Comparison of ENCODE assay signal across 12 cellular contexts in genomic region chr7:106610996-106611886, GRCh38. TPM values are rescaled to one million over a fixed set of nuclear protein-coding genes. Genes with fewer than 3 reads are reported as not detected.
DNase-seq lines count a peak whose midpoint lies in the region; ATAC-seq and TF ChIP-seq lines count a peak whose summit lies in the region.
"Had no signal": no experiment of that assay in that cellular context is flagged by ENCODE, and none has a peak within 500 bp of the region (broad histone marks: within the 10 kb centered on the region; RNA-seq: fewer than 3 reads in every experiment).

No MANE protein-coding gene starts in this region.

- H2BK5ac ChIP-seq in mesenchymal stem cell (ENCODE audit: low read depth, low read length, poor library complexity, severe bottlenecking), result no peak overlapping the region

- H4K91ac ChIP-seq in mesenchymal stem cell (ENCODE audit: low read length), result no peak overlapping the region

- H3K4me2 ChIP-seq in mammary epithelial cell (ENCODE audit: insufficient read depth, low read depth, low read length) (peak overlapping the region; percentile 28), mesenchymal stem cell (ENCODE audit: low read length, poor library complexity, severe bottlenecking) (no peak overlapping the region)

- no peak overlapping the region for H3K18ac ChIP-seq in mesenchymal stem cell (ENCODE audit: low read depth in 1 of 2, low read length in 2 of 2)

- dilution Hi-C loops in mammary epithelial cell (cut with HindIII; ENCODE audit: low sequenced_read_pairs), result no loop called here

- no peak for ATAC-seq in HG03159 (IDR thresholded peaks at IDR 0.05; ENCODE audit: unreplicated experiment)
- ATAC-seq in T-cell (replicated peaks in 1 of 4), result no peak

- H3K4me1 Mint-ChIP-seq in Calu3 (ENCODE audit: low read depth, unreplicated experiment) (peaks cover 17% of the 10 kb centered on the region), T-cell (no peaks in the 10 kb centered on the region)
- no peaks in the 10 kb centered on the region for H3K4me1 Mint-ChIP-seq in activated naive CD4-positive, alpha-beta T cell treated with anti-CD3 and anti-CD28 coated beads, Interleukin-2, amount 10 ng/mL, durations not matched to agents 7 days and 5 days
- H3K4me1 Mint-ChIP-seq: B cell had no signal

- no peaks in the 10 kb centered on the region for H3K36me3 Mint-ChIP-seq in Calu3 (ENCODE audit: insufficient read depth, unreplicated experiment)
- H3K36me3 Mint-ChIP-seq in activated naive CD4-positive, alpha-beta T cell treated with anti-CD3 and anti-CD28 coated beads, Interleukin-2, amount 10 ng/mL, durations not matched to agents 7 days and 5 days, result no peaks in the 10 kb centered on the region
- H3K36me3 Mint-ChIP-seq in T-cell, result no peaks in the 10 kb centered on the region

- in situ Hi-C loops in mammary epithelial cell (cut with MboI; ENCODE audit: low sequenced_read_pairs in 2 of 2), result no loop called here

- H3K9me3 ChIP-seq in mammary epithelial cell (replicated peaks; ENCODE audit: insufficient read depth, low read length) (no peaks in the 10 kb centered on the region), mesenchymal stem cell (ENCODE audit: control insufficient read depth, low read length) (peaks cover 6% of the 10 kb centered on the region)
- H3K9me3 ChIP-seq: pancreas had no signal

- CTCF ChIA-PET in Calu3 (lab: Charles Lee), result interaction anchor here (0.7 to 1.8 kb wide), 11 partner anchors 13 to 434 kb away, joined by 3 to 13 read pairs (median 4); partner anchors contain the start of gene CCDC71L
- CTCF ChIA-PET in mammary epithelial cell (lab: Charles Lee; ENCODE audit: low non-redundant PET), result no interaction called here
- CTCF ChIA-PET in activated naive CD4-positive, alpha-beta T cell treated with anti-CD3 and anti-CD28 coated beads, Interleukin-2, amount 10 ng/mL, durations not matched to agents 7 days and 5 days (lab: Charles Lee), result no interaction called here
- CTCF ChIA-PET in T-cell (lab: Charles Lee), result interaction anchor here in 1 of 2 donors (0.5 kb wide), 1 partner anchor 21 kb away, joined by 3 read pairs; no protein-coding TSS in a partner anchor

- peak overlapping the region; percentile 70 for H3K27ac ChIP-seq in mammary epithelial cell (ENCODE audit: insufficient read depth, low read depth, low read length)
- no peak overlapping the region for H3K27ac ChIP-seq in mesenchymal stem cell (ENCODE audit: low read length, poor library complexity, severe bottlenecking)

- H2AFZ ChIP-seq in mammary epithelial cell (ENCODE audit: low read depth, low read length) (peak overlapping the region; percentile 83), mesenchymal stem cell (ENCODE audit: low read depth, low read length) (no peak overlapping the region)

- H3K9me3 Mint-ChIP-seq in Calu3 (ENCODE audit: low read depth, unreplicated experiment), result no peaks in the 10 kb centered on the region
- no peaks in the 10 kb centered on the region for H3K9me3 Mint-ChIP-seq in activated naive CD4-positive, alpha-beta T cell treated with anti-CD3 and anti-CD28 coated beads, Interleukin-2, amount 10 ng/mL, durations not matched to agents 7 days and 5 days
- peaks cover 0 to 14% (median 12%) of the 10 kb centered on the region in 3 donors for H3K9me3 Mint-ChIP-seq in T-cell

- WGBS in mammary epithelial cell (ENCODE audit: low coverage, missing lambda C conversion rate), result 19% methylated on average over 6 of the region's 6 CpGs
- over 99% methylated on average over 6 of the region's 6 CpGs for WGBS in mesenchymal stem cell

- TF ChIP-seq CTCF in Calu3 (IDR thresholded peaks at IDR 0.05; ENCODE audit: unreplicated experiment) (no peak), mammary epithelial cell (conservative IDR thresholded peaks at IDR 0.05 in 1 of 2, IDR thresholded peaks at IDR 0.05 in 1 of 2; ENCODE audit: extremely low read depth in 1 of 2, insufficient read depth in 1 of 2, low read depth in 1 of 2, low read length in 2 of 2) (no peak)

- H2BK15ac ChIP-seq in mesenchymal stem cell (ENCODE audit: low read depth, poor library complexity, severe bottlenecking), result no peak overlapping the region

- H3K23ac ChIP-seq in mesenchymal stem cell (ENCODE audit: low read length in 2 of 2), result no peak overlapping the region

- H3K27ac Mint-ChIP-seq in Calu3 (ENCODE audit: unreplicated experiment) (peak overlapping the region; percentile 94), T-cell (no peak overlapping the region)
- no peak overlapping the region for H3K27ac Mint-ChIP-seq in activated naive CD4-positive, alpha-beta T cell treated with anti-CD3 and anti-CD28 coated beads, Interleukin-2, amount 10 ng/mL, durations not matched to agents 7 days and 5 days
- H3K27ac Mint-ChIP-seq: B cell had no signal

- H2AK5ac ChIP-seq in mesenchymal stem cell (ENCODE audit: low read length, severe bottlenecking), result no peak overlapping the region

- no peaks in the 10 kb centered on the region for H4K20me1 ChIP-seq in mammary epithelial cell (ENCODE audit: insufficient read depth, low read length)

- H3K4me3 ChIP-seq in mammary epithelial cell (replicated peaks in 1 of 3; ENCODE audit: insufficient read depth in 1 of 3, low read depth in 2 of 3, low read length in 3 of 3) (no peak overlapping the region), mesenchymal stem cell (ENCODE audit: insufficient read depth in 1 of 2, low read depth in 1 of 2, low read length in 2 of 2) (no peak overlapping the region)
- H3K4me3 ChIP-seq: pancreas had no signal

- H3K27me3 ChIP-seq in mammary epithelial cell (ENCODE audit: insufficient read depth, low read length), result no peaks in the 10 kb centered on the region
- H3K27me3 ChIP-seq in mesenchymal stem cell (ENCODE audit: control insufficient read depth in 1 of 2, insufficient read depth in 1 of 2, low read length in 2 of 2), result no peaks in the 10 kb centered on the region
- H3K27me3 ChIP-seq: pancreas had no signal

- H3K36me3 ChIP-seq in mammary epithelial cell (ENCODE audit: insufficient read depth, low read length), result no peaks in the 10 kb centered on the region
- H3K36me3 ChIP-seq in mesenchymal stem cell (ENCODE audit: control insufficient read depth in 1 of 2, insufficient read depth in 2 of 2, low read depth in 1 of 2, low read length in 2 of 2), result no peaks in the 10 kb centered on the region
- H3K36me3 ChIP-seq: pancreas had no signal

- no peak overlapping the region for H2BK120ac ChIP-seq in mesenchymal stem cell (ENCODE audit: low read depth, low read length)

- H2BK12ac ChIP-seq in mesenchymal stem cell (ENCODE audit: low read length in 2 of 2), result no peak overlapping the region

- H3K9ac ChIP-seq in mammary epithelial cell (ENCODE audit: insufficient read depth, low read length), result no peak overlapping the region
- H3K9ac ChIP-seq in mesenchymal stem cell (ENCODE audit: low read length), result peak overlapping the region; percentile 64

- no peaks in the 10 kb centered on the region for H3K79me1 ChIP-seq in mesenchymal stem cell (replicated peaks; ENCODE audit: low read length, poor library complexity, severe bottlenecking)

- H3K27me3 Mint-ChIP-seq in Calu3 (ENCODE audit: unreplicated experiment), result no peaks in the 10 kb centered on the region
- H3K27me3 Mint-ChIP-seq in activated naive CD4-positive, alpha-beta T cell treated with anti-CD3 and anti-CD28 coated beads, Interleukin-2, amount 10 ng/mL, durations not matched to agents 7 days and 5 days, result peaks cover 1% of the 10 kb centered on the region
- peaks cover 0 to 3% of the 10 kb centered on the region in 2 donors for H3K27me3 Mint-ChIP-seq in T-cell

- BruUV-seq in Calu3 (replicated peaks; lab: Mats Ljungman, UMichigan), result no TSS peak
- no TSS peak for BruUV-seq in mammary epithelial cell (replicated peaks; lab: Mats Ljungman, UMichigan)

- no peak overlapping the region for H3K4ac ChIP-seq in mesenchymal stem cell (ENCODE audit: low read depth in 1 of 2, low read length in 2 of 2)

- H3K79me2 ChIP-seq in mammary epithelial cell (ENCODE audit: insufficient read depth, low read length), result no peaks in the 10 kb centered on the region

- H3K4me1 ChIP-seq in mammary epithelial cell (ENCODE audit: insufficient read depth, low read length) (peaks cover 41% of the 10 kb centered on the region), mesenchymal stem cell (ENCODE audit: control insufficient read depth, insufficient read depth, low read depth, low read length) (no peaks in the 10 kb centered on the region)

- POLR2A ChIA-PET in T-cell (lab: Charles Lee), result no interaction called here

- H3K14ac ChIP-seq in mesenchymal stem cell (ENCODE audit: low read length in 2 of 2), result no peak overlapping the region

- H4K8ac ChIP-seq in mesenchymal stem cell (ENCODE audit: low read length), result no peak overlapping the region

- DNase-seq in Calu3 (peak; percentile 47), NCI-H1417 treated with DMSO at 0.1 percent for 48 hours (lab: John Stamatoyannopoulos, UW) (peak; percentile 61), mammary epithelial cell (peak; percentile 44), mesenchymal stem cell (no peak), T-cell (no peak), medulla oblongata (ENCODE audit: extremely low spot score) (no peak)
- no peak for DNase-seq in activated naive CD4-positive, alpha-beta T cell treated with anti-CD3 and anti-CD28 coated beads, Interleukin-2, amount 10 ng/mL, durations not matched to agents 7 days and 5 days
- DNase-seq: dermis blood vessel endothelial cell, left colon, pancreas had no signal

- H3K4me3 Mint-ChIP-seq in Calu3 (ENCODE audit: low read depth, unreplicated experiment) (peak overlapping the region; percentile 42), T-cell (no peak overlapping the region)
- no peak overlapping the region for H3K4me3 Mint-ChIP-seq in activated naive CD4-positive, alpha-beta T cell treated with anti-CD3 and anti-CD28 coated beads, Interleukin-2, amount 10 ng/mL, durations not matched to agents 7 days and 5 days
- H3K4me3 Mint-ChIP-seq: B cell had no signal

- intact Hi-C loops in Calu3 (cut with micrococcal nuclease; ENCODE audit: unreplicated experiment) (loop anchor here (2.0 to 5.0 kb wide), 3 partner anchors 16 to 69 kb away; no protein-coding TSS in a partner anchor), mammary epithelial cell (cut with micrococcal nuclease) (no loop called here)

RNA-seq across cellular contexts. Expression of gene CCDC71L, which starts 49.7 kb away (rescaled TPM):
- total RNA-seq in Calu3 (2022) (28.1 and 30.9 TPM in 2 replicates), mammary epithelial cell (10 to 100 TPM; 32.2 to 37.8 TPM), T-cell (10 to 100 TPM; 13.0 to 21.9 (median 14.0) TPM)
- polyA plus RNA-seq in mammary epithelial cell, result 14.0 TPM
- 15.1 TPM for polyA minus RNA-seq in mammary epithelial cell
- 24.1 TPM for polyA plus RNA-seq in mesenchymal stem cell (2013, experiment 1 of 2)
- 29.2 TPM for polyA plus RNA-seq in mesenchymal stem cell (2013, experiment 2 of 2)

Comparison
In these comparisons a context has a peak if more than half of its experiments do, and no peak if none do; other contexts are left out.
1. DNase-seq: peak in Calu3 (single experiment), NCI-H1417 treated with DMSO at 0.1 percent for 48 hours (single experiment) and mammary epithelial cell (single experiment); none in mesenchymal stem cell (single experiment), activated naive CD4-positive, alpha-beta T cell treated with anti-CD3 and anti-CD28 coated beads, Interleukin-2, amount 10 ng/mL, durations not matched to agents 7 days and 5 days (single experiment), T-cell (0 of 34) and medulla oblongata (single experiment).